26 cellular contexts compared by ENCODE assay signal in genomic region chr1:216190438-216190837, GRCh38.
"Had no signal": no experiment of that assay in that cellular context is flagged by ENCODE, and none has a peak within 500 bp of the region (broad histone marks: within the 10 kb centered on the region; RNA-seq: fewer than 3 reads in every experiment).

No MANE protein-coding gene starts in this region.

- H3K27me3 ChIP-seq: adrenal gland, body of pancreas had no signal

- H3K27ac ChIP-seq: adrenal gland, body of pancreas had no signal

- FAIRE-seq: colon, endometrium, endothelial cell of umbilical vein had no signal

- H3K9me3 ChIP-seq: adrenal gland, body of pancreas had no signal

- H3K4me1 ChIP-seq: adrenal gland, body of pancreas had no signal

- H3K4me3 ChIP-seq: adrenal gland, body of pancreas had no signal

- DNase-seq: activated CD4-positive, alpha-beta memory T cell treated with anti-CD3 and anti-CD28 coated beads for 36 hours; activated CD4-positive, alpha-beta T cell treated with anti-CD3 and anti-CD28 coated beads for 36 hours; activated CD4-positive, alpha-beta T cell treated with anti-CD3 and anti-CD28 coated beads, Interleukin-2, amount 10 ng/mL, durations not matched to agents 24 days and 14 days; activated CD4-positive, CD25-positive, alpha-beta regulatory T cell; activated CD4-positive, CD25-positive, alpha-beta regulatory T cell treated with anti-CD3 and anti-CD28 coated beads, Interleukin-2, amount 50 U/mL, for 72 hours; activated CD8-positive, alpha-beta memory T cell treated with anti-CD3 and anti-CD28 coated beads, Interleukin-2, amount 10 ng/mL, durations not matched to agents 7 days and 5 days; activated CD8-positive, alpha-beta memory T cell treated with anti-CD3 and anti-CD28 coated beads, Interleukin-2, amount 50 U/mL, for 4 hours; activated CD8-positive, alpha-beta T cell treated with anti-CD3 and anti-CD28 coated beads, Interleukin-2, amount 10 ng/mL, durations not matched to agents 7 days and 5 days; activated effector memory CD4-positive, alpha-beta T cell treated with anti-CD3 and anti-CD28 coated beads, Interleukin-2, amount 50 U/mL, for 16 hours; activated naive CD4-positive, alpha-beta T cell treated with anti-CD3 and anti-CD28 coated beads for 36 hours; activated naive CD8-positive, alpha-beta T cell treated with anti-CD3 and anti-CD28 coated beads for 36 hours; activated naive CD8-positive, alpha-beta T cell treated with anti-CD3 and anti-CD28 coated beads, Interleukin-2, amount 50 U/mL, for 24 hours; activated T-cell treated with anti-CD3 and anti-CD28 coated beads, Interleukin-2, amount 50 U/mL, for 1 hour; activated T-cell treated with anti-CD3 and anti-CD28 coated beads, Interleukin-2, amount 50 U/mL, for 48 hours; adrenal gland; amygdala; aorta; body of pancreas; caudate nucleus; effector CD8-positive, alpha-beta T cell; foreskin fibroblast; head of caudate nucleus; T-helper 2 cell had no signal

- H3K36me3 ChIP-seq: adrenal gland had no signal
